ENCODE assay signal across 13 cellular contexts in the genomic region with DNA sequence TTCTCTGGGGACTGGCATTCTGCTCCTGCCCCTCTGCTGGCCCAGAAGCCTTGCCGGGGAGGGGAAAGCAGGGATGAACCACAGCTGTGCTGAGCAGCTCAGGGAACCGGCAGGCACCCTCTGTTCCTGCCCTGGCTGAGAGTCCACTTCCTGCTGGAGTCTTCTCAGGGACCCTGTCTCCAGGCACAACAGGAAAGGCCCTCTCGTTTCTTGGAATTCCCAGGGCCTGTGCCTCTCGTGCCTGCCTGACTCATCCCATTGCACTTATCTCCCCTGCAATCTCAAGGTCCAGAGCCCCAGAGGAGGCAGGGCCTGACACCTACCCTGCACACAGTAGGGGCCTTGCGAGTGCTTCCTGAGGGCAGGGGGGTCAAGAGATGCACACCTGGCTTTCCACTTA. TPM values are rescaled to one million over a fixed set of nuclear protein-coding genes. Genes with fewer than 3 reads are reported as not detected.
A peak's percentile ranks its signal among the peaks of the same experiment; 100 is the strongest.
DNase-seq lines count a peak whose midpoint lies in the region; ATAC-seq and TF ChIP-seq lines count a peak whose summit lies in the region.
"Had no signal": no experiment of that assay in that cellular context is flagged by ENCODE, and none has a peak within 500 bp of the region (broad histone marks: within the 10 kb centered on the region; RNA-seq: fewer than 3 reads in every experiment).

No MANE protein-coding gene starts in this region.

- H3K4me2 ChIP-seq in neural progenitor cell, result no peak overlapping the region

- H3K27me3 ChIP-seq in HUES64 (ENCODE audit: insufficient read depth, low read length), result no peaks in the 10 kb centered on the region; the same call in 1 of the 2 replicates
- no peaks in the 10 kb centered on the region for H3K27me3 ChIP-seq in body of pancreas
- H3K27me3 ChIP-seq in left lung, result peaks cover 0 to 12% of the 10 kb centered on the region in 2 donors
- peaks cover 12% of the 10 kb centered on the region for H3K27me3 ChIP-seq in neural progenitor cell

- no peak for ATAC-seq in body of pancreas
- ATAC-seq in left lung, result peak; percentile 2
- ATAC-seq in natural killer cell treated with Interleukin-12 subunit alpha and Interleukin-12 subunit beta and Interleukin-15 and Interleukin-18, amount 100 ng/mL, for 72 hours, result no peak

- H3K27ac Mint-ChIP-seq in natural killer cell treated with Interleukin-12 subunit alpha and Interleukin-12 subunit beta and Interleukin-15 and Interleukin-18, amount 100 ng/mL, for 72 hours, result no peak overlapping the region
- H3K27ac Mint-ChIP-seq in neural progenitor cell, result no peak overlapping the region
- H3K27ac Mint-ChIP-seq: activated B cell treated with CpG ODN at 0.5 μM for 24 hours had no signal

- peaks cover 4% of the 10 kb centered on the region for H3K9me3 Mint-ChIP-seq in natural killer cell treated with Interleukin-12 subunit alpha and Interleukin-12 subunit beta and Interleukin-15 and Interleukin-18, amount 100 ng/mL, for 72 hours
- peaks cover 4% of the 10 kb centered on the region for H3K9me3 Mint-ChIP-seq in neural progenitor cell
- H3K9me3 Mint-ChIP-seq: activated B cell treated with CpG ODN at 0.5 μM for 24 hours had no signal

- no peak overlapping the region for H2AFZ ChIP-seq in neural progenitor cell (replicated peaks)

- H3K79me2 ChIP-seq in neural progenitor cell (ENCODE audit: low read depth), result no peaks in the 10 kb centered on the region

- 50% methylated on average over 5 of the region's 5 CpGs for WGBS in HUES64
- WGBS in body of pancreas, 2 donors, result 36 to 55% methylated on average over 5 of the region's 5 CpGs

- TF ChIP-seq POLR2A in body of pancreas (IDR thresholded peaks at IDR 0.05), result no peak

- peaks cover 0 to 6% of the 10 kb centered on the region in 2 donors for H3K4me1 Mint-ChIP-seq in natural killer cell treated with Interleukin-12 subunit alpha and Interleukin-12 subunit beta and Interleukin-15 and Interleukin-18, amount 100 ng/mL, for 72 hours (ENCODE audit: low read depth in 2 of 2)
- H3K4me1 Mint-ChIP-seq in neural progenitor cell, result peaks cover 64% of the 10 kb centered on the region

- no peaks in the 10 kb centered on the region for H3K36me3 Mint-ChIP-seq in natural killer cell treated with Interleukin-12 subunit alpha and Interleukin-12 subunit beta and Interleukin-15 and Interleukin-18, amount 100 ng/mL, for 72 hours
- no peaks in the 10 kb centered on the region for H3K36me3 Mint-ChIP-seq in neural progenitor cell
- H3K36me3 Mint-ChIP-seq: CD8-positive, alpha-beta memory T cell had no signal

- TF ChIP-seq CTCF in AG10803 (conservative IDR thresholded peaks at IDR 0.05; ENCODE audit: low read length) (no peak), body of pancreas (IDR thresholded peaks at IDR 0.05) (no peak), left lung (IDR thresholded peaks at IDR 0.05) (no peak), GM20000 (IDR thresholded peaks at IDR 0.05; ENCODE audit: extremely low read depth, missing control alignments) (no peak), neural progenitor cell (IDR thresholded peaks at IDR 0.05) (no peak)

- peak; percentile 67 for DNase-seq in AG10803 (ENCODE audit: low read depth)
- no peak for DNase-seq in body of pancreas
- peak in 1 of 2 donors; percentile 52 for DNase-seq in left lung
- no peak for DNase-seq in NCI-H446 treated with DMSO at 0.1 percent for 48 hours (lab: John Stamatoyannopoulos, UW)
- DNase-seq in GM20000 (ENCODE audit: low spot score), result no peak
- DNase-seq in natural killer cell treated with Interleukin-12 subunit alpha and Interleukin-12 subunit beta and Interleukin-15 and Interleukin-18, amount 100 ng/mL, for 72 hours (ENCODE audit: low spot score), result no peak
- DNase-seq in neural progenitor cell (ENCODE audit: low spot score), result no peak
- DNase-seq: activated B cell treated with CpG ODN at 0.5 μM for 24 hours; CD8-positive, alpha-beta memory T cell; cortex of kidney; heart right ventricle; stimulated activated CD4-positive, alpha-beta T cell treated with anti-CD3 and anti-CD28 coated beads, Interleukin-12 subunit alpha, Interleukin-12 subunit beta, amount 100 ng/mL, for 4 hours had no signal

- no peak overlapping the region for H3K4me3 Mint-ChIP-seq in natural killer cell treated with Interleukin-12 subunit alpha and Interleukin-12 subunit beta and Interleukin-15 and Interleukin-18, amount 100 ng/mL, for 72 hours
- H3K4me3 Mint-ChIP-seq in neural progenitor cell, result no peak overlapping the region
- H3K4me3 Mint-ChIP-seq: activated B cell treated with CpG ODN at 0.5 μM for 24 hours; CD8-positive, alpha-beta memory T cell had no signal

- H3K4me3 ChIP-seq in AG10803 (ENCODE audit: low read length) (no peak overlapping the region), HUES64 (ENCODE audit: low read length) (no peak overlapping the region), body of pancreas (no peak overlapping the region), left lung (no peak overlapping the region), neural progenitor cell (no peak overlapping the region)
- H3K4me3 ChIP-seq: heart right ventricle had no signal

- peaks cover 10% of the 10 kb centered on the region for H4K20me1 ChIP-seq in neural progenitor cell (ENCODE audit: low read depth)

- peaks cover 16 to 21% of the 10 kb centered on the region in 2 donors for H3K27me3 Mint-ChIP-seq in natural killer cell treated with Interleukin-12 subunit alpha and Interleukin-12 subunit beta and Interleukin-15 and Interleukin-18, amount 100 ng/mL, for 72 hours
- H3K27me3 Mint-ChIP-seq in neural progenitor cell (ENCODE audit: insufficient read depth, low read depth), result peaks cover 23% of the 10 kb centered on the region

- H3F3A ChIP-seq in neural progenitor cell (ENCODE audit: low read depth), result peaks cover 30% of the 10 kb centered on the region

- H3K9me3 ChIP-seq in HUES64 (ENCODE audit: insufficient read depth, low read depth, low read length), result no peaks in the 10 kb centered on the region
- H3K9me3 ChIP-seq in body of pancreas, result no peaks in the 10 kb centered on the region
- no peaks in the 10 kb centered on the region for H3K9me3 ChIP-seq in left lung
- no peaks in the 10 kb centered on the region for H3K9me3 ChIP-seq in neural progenitor cell (ENCODE audit: low read depth)
- H3K9me3 ChIP-seq: heart right ventricle had no signal

- H3K4me1 ChIP-seq in HUES64 (ENCODE audit: insufficient read depth, low read length) (peaks cover 31% of the 10 kb centered on the region), body of pancreas (peaks cover 68% of the 10 kb centered on the region), left lung (peaks cover 13 to 35% of the 10 kb centered on the region in 2 donors), neural progenitor cell (peaks cover 42% of the 10 kb centered on the region)

- H3K36me3 ChIP-seq in HUES64 (ENCODE audit: insufficient read depth, low read length) (no peaks in the 10 kb centered on the region), body of pancreas (replicated peaks in 1 of 2; ENCODE audit: insufficient read depth in 1 of 2, low read depth in 2 of 2) (no peaks in the 10 kb centered on the region), left lung (no peaks in the 10 kb centered on the region), neural progenitor cell (no peaks in the 10 kb centered on the region)
- H3K36me3 ChIP-seq: heart right ventricle had no signal

- peak overlapping the region; percentile 87; the same call in 1 of the 2 replicates for H3K27ac ChIP-seq in HUES64 (ENCODE audit: low read depth, low read length)
- peak overlapping the region; percentile 44 to 82 (median 80) for H3K27ac ChIP-seq in body of pancreas
- no peak overlapping the region for H3K27ac ChIP-seq in left lung
- no peak overlapping the region for H3K27ac ChIP-seq in neural progenitor cell

- intact Hi-C loops in body of pancreas (cut with DNase I), result no loop called here
- intact Hi-C loops in left lung (cut with DNase I), result no loop called here

- H3K9ac ChIP-seq in HUES64 (ENCODE audit: low read depth, low read length) (no peak overlapping the region; the same call in 1 of the 2 replicates), neural progenitor cell (no peak overlapping the region)

RNA-seq across cellular contexts. Expression of gene EDN2, which starts 1.1 kb away (rescaled TPM):
- not detected for polyA plus RNA-seq in HUES64 (2013, experiment 1 of 2)
- not detected for polyA plus RNA-seq in HUES64 (2013, experiment 2 of 2)
- total RNA-seq in body of pancreas, result 1 to 10 TPM; 3.6 TPM
- total RNA-seq in left lung, result 1 to 10 TPM in 1 of 2 donors, not detected in 1; 4.0 TPM
- not detected for total RNA-seq in natural killer cell treated with Interleukin-12 subunit alpha and Interleukin-12 subunit beta and Interleukin-15 and Interleukin-18, amount 100 ng/mL, for 72 hours
- not detected in 2 replicates for total RNA-seq in neural progenitor cell (ENCODE audit: low replicate concordance)
- total RNA-seq: activated B cell treated with CpG ODN at 0.5 μM for 24 hours; CD8-positive, alpha-beta memory T cell had no signal
- polyA plus RNA-seq: CD8-positive, alpha-beta memory T cell had no signal

Comparison
In these comparisons a context has a peak if more than half of its experiments do, and no peak if none do; other contexts are left out.
1. H3K27ac ChIP-seq: peak in HUES64 (single experiment) and body of pancreas (4 of 4); none in left lung (0 of 2) and neural progenitor cell (single experiment).